Comparison of ENCODE assay signal across 18 cellular contexts in genomic region chr1:31784356-31785019, GRCh38. TPM values are rescaled to one million over a fixed set of nuclear protein-coding genes. Genes with fewer than 3 reads are reported as not detected.
A peak's percentile ranks its signal among the peaks of the same experiment; 100 is the strongest.
DNase-seq lines count a peak whose midpoint lies in the region; ATAC-seq and TF ChIP-seq lines count a peak whose summit lies in the region.
"Had no signal": no experiment of that assay in that cellular context is flagged by ENCODE, and none has a peak within 500 bp of the region (broad histone marks: within the 10 kb centered on the region; RNA-seq: fewer than 3 reads in every experiment).

No MANE protein-coding gene starts in this region.

- H3K9me3 ChIP-seq in OCI-LY1 (ENCODE audit: low read length) (no peaks in the 10 kb centered on the region), osteoblast (ENCODE audit: low read depth, low read length) (no peaks in the 10 kb centered on the region)
- H3K9me3 ChIP-seq in CD4-positive, alpha-beta T cell (ENCODE audit: control insufficient read depth, low read length) = no peaks in the 10 kb centered on the region

- peaks cover 0 to 2% (median 0%) of the 10 kb centered on the region in 7 donors for H3K9me3 Mint-ChIP-seq in CD14-positive monocyte
- no peaks in the 10 kb centered on the region for H3K9me3 Mint-ChIP-seq in CD4-positive, alpha-beta T cell
- H3K9me3 Mint-ChIP-seq: activated naive CD4-positive, alpha-beta T cell treated with anti-CD3 and anti-CD28 coated beads, Interleukin-2, amount 10 ng/mL, durations not matched to agents 7 days and 5 days had no signal

- H3K27ac ChIP-seq in OCI-LY1 (ENCODE audit: low read depth, low read length, poor library complexity, severe bottlenecking) = peak overlapping the region; percentile 49
- H3K27ac ChIP-seq in osteoblast (ENCODE audit: low read depth, low read length) = no peak overlapping the region
- H3K27ac ChIP-seq in CD4-positive, alpha-beta T cell (ENCODE audit: low read depth, low read length) = no peak overlapping the region
- H3K27ac ChIP-seq: foreskin keratinocyte had no signal

- peak overlapping the region; percentile 31; the same call in 1 of the 2 replicates for H3K4me2 ChIP-seq in OCI-LY1 (ENCODE audit: low read length)
- H3K4me2 ChIP-seq in osteoblast (ENCODE audit: insufficient read depth, low read length) = no peak overlapping the region

- peaks cover 47% of the 10 kb centered on the region for H3K4me1 ChIP-seq in OCI-LY1 (ENCODE audit: insufficient read depth, low read length, severe bottlenecking)
- peaks cover 10% of the 10 kb centered on the region for H3K4me1 ChIP-seq in osteoblast (ENCODE audit: insufficient read depth, low read length)

- intact Hi-C loops in CD14-positive monocyte (cut with micrococcal nuclease) = loop anchor here (5.0 to 10.0 kb wide), 3 partner anchors 137 to 490 kb away; partner anchors contain the start of genes SNRNP40 (in 1 of the 2) and ZCCHC17 (in 1 of the 2)
- intact Hi-C loops in CD4-positive, alpha-beta T cell (cut with DNase I, micrococcal nuclease) = loop anchor here (5.0 to 10.0 kb wide), 3 partner anchors 390 to 622 kb away; no protein-coding TSS in a partner anchor

- no peak for ATAC-seq in CD4-positive, alpha-beta T cell (ENCODE audit: poor library complexity)
- no peak for ATAC-seq in HG02571 (IDR thresholded peaks at IDR 0.05; ENCODE audit: unreplicated experiment)
- ATAC-seq: foreskin keratinocyte, Panc1, right cardiac atrium had no signal

- POLR2A ChIA-PET in CD4-positive, alpha-beta T cell (lab: Charles Lee) = no interaction called here

- H3K36me3 ChIP-seq in OCI-LY1 (ENCODE audit: insufficient read depth, low read length) (no peaks in the 10 kb centered on the region), osteoblast (ENCODE audit: insufficient read depth, low read length) (no peaks in the 10 kb centered on the region)

- DNase-seq in CD14-positive monocyte (ENCODE audit: low spot score) (peak; percentile 22), ecto neural progenitor cell (ENCODE audit: low spot score) (peak; percentile 30), osteoblast (ENCODE audit: insufficient read length, low spot score, missing footprints) (peak; percentile 30), MV-4-11 (lab: John Stamatoyannopoulos, UW) (no peak)
- no peak for DNase-seq in CD4-positive, alpha-beta T cell
- no peak for DNase-seq in activated CD8-positive, alpha-beta memory T cell treated with anti-CD3 and anti-CD28 coated beads, Interleukin-2, amount 50 U/mL, for 48 hours
- DNase-seq: activated CD4-positive, alpha-beta T cell treated with anti-CD3 and anti-CD28 coated beads, Interleukin-2, amount 50 U/mL, for 4 hours; activated naive CD4-positive, alpha-beta T cell treated with anti-CD3 and anti-CD28 coated beads, Interleukin-2, amount 10 ng/mL, durations not matched to agents 7 days and 5 days; cortex of kidney; foreskin keratinocyte; kidney glomerular epithelial cell; midbrain; NCI-H774; occipital lobe; right cardiac atrium had no signal

- H3K27ac Mint-ChIP-seq in CD14-positive monocyte = no peak overlapping the region
- H3K27ac Mint-ChIP-seq in CD4-positive, alpha-beta T cell = no peak overlapping the region
- H3K27ac Mint-ChIP-seq: activated naive CD4-positive, alpha-beta T cell treated with anti-CD3 and anti-CD28 coated beads, Interleukin-2, amount 10 ng/mL, durations not matched to agents 7 days and 5 days had no signal

- no peak overlapping the region for H2AFZ ChIP-seq in OCI-LY1 (ENCODE audit: low read length)
- no peak overlapping the region for H2AFZ ChIP-seq in osteoblast (ENCODE audit: low read length)

- H3K79me2 ChIP-seq in OCI-LY1 (ENCODE audit: insufficient read depth, low read length) (no peaks in the 10 kb centered on the region), osteoblast (ENCODE audit: insufficient read depth, low read length) (no peaks in the 10 kb centered on the region)

- H3K36me3 Mint-ChIP-seq in CD14-positive monocyte = no peaks in the 10 kb centered on the region
- peaks cover 4% of the 10 kb centered on the region for H3K36me3 Mint-ChIP-seq in CD4-positive, alpha-beta T cell (ENCODE audit: low read depth)
- H3K36me3 Mint-ChIP-seq: activated naive CD4-positive, alpha-beta T cell treated with anti-CD3 and anti-CD28 coated beads, Interleukin-2, amount 10 ng/mL, durations not matched to agents 7 days and 5 days had no signal

- TF ChIP-seq CTCF in CD14-positive monocyte (IDR thresholded peaks at IDR 0.05) = no peak
- TF ChIP-seq CTCF in OCI-LY1 (IDR thresholded peaks at IDR 0.05; ENCODE audit: low read length) = no peak
- TF ChIP-seq CTCF in osteoblast (IDR thresholded peaks at IDR 0.05; ENCODE audit: extremely low read depth, low read depth, low read length) = no peak
- no peak for TF ChIP-seq CTCF in CD4-positive, alpha-beta T cell (IDR thresholded peaks at IDR 0.05)

- H3K4me3 Mint-ChIP-seq in CD14-positive monocyte = no peak overlapping the region
- H3K4me3 Mint-ChIP-seq in CD4-positive, alpha-beta T cell = no peak overlapping the region
- H3K4me3 Mint-ChIP-seq: activated naive CD4-positive, alpha-beta T cell treated with anti-CD3 and anti-CD28 coated beads, Interleukin-2, amount 10 ng/mL, durations not matched to agents 7 days and 5 days had no signal

- peaks cover 8% of the 10 kb centered on the region for H3K4me1 Mint-ChIP-seq in CD14-positive monocyte
- peaks cover 13% of the 10 kb centered on the region for H3K4me1 Mint-ChIP-seq in CD4-positive, alpha-beta T cell (ENCODE audit: low read depth)

- H3K27me3 ChIP-seq in OCI-LY1 (ENCODE audit: insufficient read depth, low read length) = no peaks in the 10 kb centered on the region
- H3K27me3 ChIP-seq in osteoblast (ENCODE audit: insufficient read depth, low read length) = no peaks in the 10 kb centered on the region
- no peaks in the 10 kb centered on the region for H3K27me3 ChIP-seq in CD4-positive, alpha-beta T cell (ENCODE audit: control insufficient read depth, insufficient read depth, low read length)
- H3K27me3 ChIP-seq: foreskin keratinocyte had no signal

- H4K20me1 ChIP-seq in OCI-LY1 (ENCODE audit: insufficient read depth, low read length) (no peaks in the 10 kb centered on the region), osteoblast (ENCODE audit: insufficient read depth, low read length) (peaks cover 2% of the 10 kb centered on the region)

- 0 out of 2 replicates have a peak, but pooled peaks cover 5% of the 10 kb centered on the region for H3F3A ChIP-seq in OCI-LY1 (ENCODE audit: insufficient read depth, low read length)

- CTCF ChIA-PET in CD4-positive, alpha-beta T cell (lab: Charles Lee) = interaction anchor here (0.6 to 1.3 kb wide), 2 partner anchors 22 to 277 kb away, joined by 3 to 4 read pairs; no protein-coding TSS in a partner anchor

- H3K27me3 Mint-ChIP-seq in CD14-positive monocyte (ENCODE audit: low read depth in 3 of 3) = peaks cover 0 to 6% (median 4%) of the 10 kb centered on the region in 3 donors
- H3K27me3 Mint-ChIP-seq in CD4-positive, alpha-beta T cell = no peaks in the 10 kb centered on the region

- H3K9ac ChIP-seq in OCI-LY1 (ENCODE audit: low read length) = peak overlapping the region; percentile 30; the same call in 1 of the 2 replicates

- H3K4me3 ChIP-seq in OCI-LY1 (ENCODE audit: low read depth, low read length, poor library complexity, severe bottlenecking) (no peak overlapping the region), osteoblast (ENCODE audit: insufficient read depth, low read length) (no peak overlapping the region)

- H3K9me2 ChIP-seq in OCI-LY1 (ENCODE audit: low read depth, low read length) = no peaks in the 10 kb centered on the region

RNA-seq across cellular contexts. Expression of gene ADGRB2, which starts 20.3 kb away (rescaled TPM):
- polyA plus RNA-seq in CD14-positive monocyte = not detected
- 5.8 and 7.4 TPM in 2 replicates for total RNA-seq in osteoblast
- under 1 TPM; 0.39 to 0.71 TPM for total RNA-seq in CD4-positive, alpha-beta T cell

RNA-seq across cellular contexts. Expression of gene SPOCD1, which starts 31.3 kb away (rescaled TPM):
- not detected for polyA plus RNA-seq in CD14-positive monocyte
- 58.6 and 67.8 TPM in 2 replicates for total RNA-seq in osteoblast
- total RNA-seq in CD4-positive, alpha-beta T cell = under 1 TPM; 0.11 to 0.27 TPM
- total RNA-seq: occipital lobe had no signal

Comparison
In these comparisons a context has a peak if more than half of its experiments do, and no peak if none do; other contexts are left out.
1. DNase-seq: peak in CD14-positive monocyte (single experiment), ecto neural progenitor cell (single experiment) and osteoblast (single experiment); none in CD4-positive, alpha-beta T cell (0 of 10), activated CD8-positive, alpha-beta memory T cell treated with anti-CD3 and anti-CD28 coated beads, Interleukin-2, amount 50 U/mL, for 48 hours (single experiment) and MV-4-11 (single experiment).
2. RNA of gene SPOCD1, which starts 31.3 kb away (total RNA-seq): 58.6 to 67.8 TPM in osteoblast; 0.11 to 0.27 TPM in CD4-positive, alpha-beta T cell; every median in the first group is over 10 times any median in the second.